15 cellular contexts compared by ENCODE assay signal in the genomic region with DNA sequence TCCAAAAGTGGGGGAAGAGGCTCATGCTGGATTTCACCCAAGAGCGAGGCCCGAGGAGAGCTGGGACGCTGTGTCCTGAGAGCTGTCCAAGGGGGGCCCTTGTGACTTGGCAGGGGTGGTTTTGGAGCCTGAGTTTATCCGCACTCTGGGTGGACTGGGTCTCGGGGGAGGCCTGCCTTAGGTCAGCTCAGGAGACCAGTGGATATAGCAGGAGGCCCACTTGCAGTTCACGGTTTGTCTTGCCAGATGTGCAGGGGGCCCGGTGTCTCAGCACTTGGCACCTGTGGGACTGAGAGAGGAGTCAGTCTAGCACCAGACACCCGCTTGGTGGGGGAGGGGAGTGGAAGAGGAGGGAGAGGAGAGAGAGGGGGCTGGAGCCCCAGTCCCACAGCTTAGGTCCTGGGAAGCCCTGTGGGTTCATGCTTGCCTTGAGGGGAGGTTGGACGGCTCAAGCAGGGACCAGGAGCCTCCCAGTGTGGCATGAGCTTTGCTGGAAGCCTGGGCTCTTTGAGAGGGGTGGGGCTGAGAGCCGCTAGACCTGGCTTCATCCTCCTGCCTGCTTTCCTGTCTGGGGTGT. TPM values are rescaled to one million over a fixed set of nuclear protein-coding genes. Genes with fewer than 3 reads are reported as not detected.
DNase-seq lines count a peak whose midpoint lies in the region; ATAC-seq and TF ChIP-seq lines count a peak whose summit lies in the region.
"Had no signal": no experiment of that assay in that cellular context is flagged by ENCODE, and none has a peak within 500 bp of the region (broad histone marks: within the 10 kb centered on the region; RNA-seq: fewer than 3 reads in every experiment).

No MANE protein-coding gene starts in this region.

- H2BK15ac ChIP-seq in mesenchymal stem cell (ENCODE audit: low read depth, poor library complexity, severe bottlenecking) = no peak overlapping the region

- ATAC-seq in esophagus mucosa = peak; percentile 21
- ATAC-seq in GM21786 (IDR thresholded peaks at IDR 0.05; ENCODE audit: unreplicated experiment) = no peak
- no peak for ATAC-seq in SK-N-SH treated with all-trans-retinoic acid at 6 μM for 48 hours
- ATAC-seq: activated T-cell treated with anti-CD3 and anti-CD28 coated beads, Interleukin-2, amount 50 U/mL, for 4 hours had no signal

- H4K91ac ChIP-seq in mesenchymal stem cell (ENCODE audit: low read length) = no peak overlapping the region

- no peaks in the 10 kb centered on the region for H3K79me1 ChIP-seq in mesenchymal stem cell (replicated peaks; ENCODE audit: low read length, poor library complexity, severe bottlenecking)

- DNase-seq in mesenchymal stem cell (no peak), stomach (no peak), SHP77 (lab: John Stamatoyannopoulos, UW) (no peak), NCI-H2227 (lab: John Stamatoyannopoulos, UW; ENCODE audit: unreplicated experiment) (no peak)
- DNase-seq: activated CD4-positive, alpha-beta T cell treated with anti-CD3 and anti-CD28 coated beads, Interleukin-2, amount 50 U/mL, for 1 hour; activated T-cell treated with anti-CD3 and anti-CD28 coated beads, Interleukin-2, amount 50 U/mL, for 4 hours; Karpas-422; NCI-H146; NCI-H446; stimulated activated CD4-positive, alpha-beta T cell treated with anti-CD3 and anti-CD28 coated beads, Interleukin-4, amount 100 ng/mL, for 24 hours; T-helper 9 cell had no signal

- H2AK5ac ChIP-seq in mesenchymal stem cell (ENCODE audit: low read length, severe bottlenecking) = no peak overlapping the region

- H3K9me3 ChIP-seq in BLaER1 treated with 17β-estradiol and CSF1 and Interleukin-3, amounts not matched to agents 10 nM and 100 nM (replicated peaks in 1 of 11) = peaks cover 0 to 15% (median 8%) of the 10 kb centered on the region in 11 experiments; a peak in 16 of 22 replicates
- peaks cover 4% of the 10 kb centered on the region for H3K9me3 ChIP-seq in mesenchymal stem cell (ENCODE audit: control insufficient read depth, low read length)
- H3K9me3 ChIP-seq in stomach = peaks cover 0 to 8% (median 0%) of the 10 kb centered on the region in 4 donors

- peaks cover 0 to 68% (median 0%) of the 10 kb centered on the region in 11 experiments; a peak in 6 of 22 replicates for H4K20me1 ChIP-seq in BLaER1 treated with 17β-estradiol and CSF1 and Interleukin-3, amounts not matched to agents 10 nM and 100 nM

- peaks cover 0 to 18% (median 0%) of the 10 kb centered on the region in 11 experiments; a peak in 4 of 22 replicates for H3K36me3 ChIP-seq in BLaER1 treated with 17β-estradiol and CSF1 and Interleukin-3, amounts not matched to agents 10 nM and 100 nM
- no peaks in the 10 kb centered on the region for H3K36me3 ChIP-seq in mesenchymal stem cell (ENCODE audit: control insufficient read depth in 1 of 2, insufficient read depth in 2 of 2, low read depth in 1 of 2, low read length in 2 of 2)
- no peaks in the 10 kb centered on the region for H3K36me3 ChIP-seq in stomach

- no peak overlapping the region for H3K18ac ChIP-seq in mesenchymal stem cell (ENCODE audit: low read depth in 1 of 2, low read length in 2 of 2)

- TF ChIP-seq EP300 in stomach (IDR thresholded peaks at IDR 0.05) = no peak

- no peak overlapping the region for H3K4ac ChIP-seq in mesenchymal stem cell (ENCODE audit: low read depth in 1 of 2, low read length in 2 of 2)

- H3K9ac ChIP-seq in BLaER1 treated with 17β-estradiol and CSF1 and Interleukin-3, amounts not matched to agents 10 nM and 100 nM = no peak overlapping the region
- H3K9ac ChIP-seq in mesenchymal stem cell (ENCODE audit: low read length) = peak overlapping the region; percentile 51

- H3K27me3 ChIP-seq in BLaER1 treated with 17β-estradiol and CSF1 and Interleukin-3, amounts not matched to agents 10 nM and 100 nM = peaks cover 0 to 3% (median 0%) of the 10 kb centered on the region in 11 experiments; a peak in 1 of 22 replicates
- H3K27me3 ChIP-seq in mesenchymal stem cell (ENCODE audit: control insufficient read depth in 1 of 2, insufficient read depth in 1 of 2, low read length in 2 of 2) (no peaks in the 10 kb centered on the region), stomach (no peaks in the 10 kb centered on the region)

- 87% methylated on average over 10 of the region's 10 CpGs for WGBS in mesenchymal stem cell
- 63 to 81% (median 73%) methylated on average over 10 of the region's 10 CpGs for WGBS in stomach, 5 donors

- H3K4me3 ChIP-seq in BLaER1 treated with 17β-estradiol and CSF1 and Interleukin-3, amounts not matched to agents 10 nM and 100 nM = no peak overlapping the region
- peak overlapping the region in 1 of 2 experiments; percentile 27 for H3K4me3 ChIP-seq in mesenchymal stem cell (ENCODE audit: insufficient read depth in 1 of 2, low read depth in 1 of 2, low read length in 2 of 2)
- no peak overlapping the region for H3K4me3 ChIP-seq in stomach

- no peak for TF ChIP-seq CTCF in stomach (IDR thresholded peaks at IDR 0.05)

- peaks cover 0 to 28% (median 16%) of the 10 kb centered on the region in 10 experiments; a peak in 15 of 20 replicates for H3K4me1 ChIP-seq in BLaER1 treated with 17β-estradiol and CSF1 and Interleukin-3, amounts not matched to agents 10 nM and 100 nM
- H3K4me1 ChIP-seq in mesenchymal stem cell (ENCODE audit: control insufficient read depth, insufficient read depth, low read depth, low read length) (no peaks in the 10 kb centered on the region), stomach (peaks cover 8 to 36% (median 12%) of the 10 kb centered on the region in 4 donors)

- H3K14ac ChIP-seq in mesenchymal stem cell (ENCODE audit: low read length in 2 of 2) = no peak overlapping the region

- no peak overlapping the region for H2AFZ ChIP-seq in mesenchymal stem cell (ENCODE audit: low read depth, low read length)

- no peak overlapping the region for H2BK12ac ChIP-seq in mesenchymal stem cell (ENCODE audit: low read length in 2 of 2)

- no peak overlapping the region for H2BK5ac ChIP-seq in mesenchymal stem cell (ENCODE audit: low read depth, low read length, poor library complexity, severe bottlenecking)

- 0 out of 22 replicates have a peak overlapping the region, but pooled peaks of 1 of the 11 experiments have one; percentile 30 for H3K27ac ChIP-seq in BLaER1 treated with 17β-estradiol and CSF1 and Interleukin-3, amounts not matched to agents 10 nM and 100 nM
- H3K27ac ChIP-seq in mesenchymal stem cell (ENCODE audit: low read length, poor library complexity, severe bottlenecking) (no peak overlapping the region), stomach (peak overlapping the region in 4 of 5 donors; percentile 7 to 81 (median 35))

- H3K4me2 ChIP-seq in BLaER1 treated with 17β-estradiol and CSF1 and Interleukin-3, amounts not matched to agents 10 nM and 100 nM = peak overlapping the region in 7 of 11 experiments; percentile 15 to 53 (median 41); a peak in 13 of 22 replicates
- no peak overlapping the region for H3K4me2 ChIP-seq in mesenchymal stem cell (ENCODE audit: low read length, poor library complexity, severe bottlenecking)

- H3K23ac ChIP-seq in mesenchymal stem cell (ENCODE audit: low read length in 2 of 2) = no peak overlapping the region

- H2BK120ac ChIP-seq in mesenchymal stem cell (ENCODE audit: low read depth, low read length) = no peak overlapping the region

- no peak for TF ChIP-seq POLR2A in stomach (IDR thresholded peaks at IDR 0.05)

- no peak overlapping the region for H4K8ac ChIP-seq in mesenchymal stem cell (ENCODE audit: low read length)

- intact Hi-C loops in stomach (cut with DNase I; ENCODE audit: low total_unique reads) = no loop called here

TF ChIP-seq in SK-N-SH treated with all-trans-retinoic acid at 6 μM for 48 hours, 23 proteins besides CTCF, POLR2A, EP300 and RAD21:
- TF ChIP-seq OSR1 (CRISPR knock-in tag; IDR thresholded peaks at IDR 0.05) = no peak
- TF ChIP-seq RARB (CRISPR knock-in tag; IDR thresholded peaks at IDR 0.05) = no peak
- TF ChIP-seq ZNF565 (CRISPR knock-in tag; conservative IDR thresholded peaks at IDR 0.05; ENCODE audit: low read depth) = no peak
- TF ChIP-seq TOX (CRISPR knock-in tag; IDR thresholded peaks at IDR 0.05; ENCODE audit: borderline replicate concordance) = no peak

RNA-seq across cellular contexts. Expression of gene PARVB, which starts 33.4 kb away (rescaled TPM):
- total RNA-seq in esophagus mucosa = 6.7 TPM
- 14.6 TPM for polyA plus RNA-seq in mesenchymal stem cell (2013, experiment 1 of 2)
- 13.4 TPM for polyA plus RNA-seq in mesenchymal stem cell (2013, experiment 2 of 2)
- 100 to 1,000 TPM in 1 of 5 donors, 10 to 100 TPM in 2, 1 to 10 TPM in 2; 2.9 to 143 (median 19.6) TPM for total RNA-seq in stomach
- polyA plus RNA-seq in stomach = 10 to 100 TPM in 2 of 3 donors, 1 to 10 TPM in 1; 6.7 to 24.5 (median 18.5) TPM
